In genomic region chr18:67783215-67783946, GRCh38 we compare ENCODE assay signal across 1 cellular context.
TF ChIP-seq lines count a peak whose summit lies in the region.

No MANE protein-coding gene starts in this region.

TF ChIP-seq in H1, 55 proteins besides CTCF, POLR2A, EP300 and RAD21:
- TF ChIP-seq CHD7 (IDR thresholded peaks at IDR 0.05; ENCODE audit: insufficient replicate concordance, low read length) (no peak), CBX8 (IDR thresholded peaks at IDR 0.05; ENCODE audit: borderline replicate concordance, low read depth, low read length) (no peak), TBP (IDR thresholded peaks at IDR 0.05; ENCODE audit: low read depth, low read length) (no peak), SIN3A (conservative IDR thresholded peaks at IDR 0.05 in 1 of 2, IDR thresholded peaks at IDR 0.05 in 1 of 2; ENCODE audit: low read depth in 1 of 2, low read length in 2 of 2) (no peak), TAF1 (IDR thresholded peaks at IDR 0.05; ENCODE audit: low read depth, low read length) (no peak)
